ENCODE assay signal across 22 cellular contexts in the genomic region with DNA sequence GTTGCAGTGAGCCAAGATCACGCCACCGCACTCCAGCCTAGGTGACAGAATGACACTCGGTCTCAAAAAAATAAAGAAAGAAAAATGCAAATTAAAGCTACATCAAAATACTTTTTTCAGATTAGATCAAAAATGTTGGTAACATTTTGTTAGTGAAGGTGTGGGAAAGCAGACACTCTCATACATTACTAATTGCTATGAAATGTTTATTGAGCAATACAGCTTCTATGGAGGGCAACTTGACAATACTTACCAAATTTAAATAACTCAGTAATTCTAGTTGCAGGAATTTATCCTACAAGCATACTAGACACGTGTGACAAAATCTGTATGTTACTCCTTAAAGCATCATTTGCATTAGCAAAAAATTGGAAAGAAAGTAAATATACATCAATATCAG. TPM values are rescaled to one million over a fixed set of nuclear protein-coding genes. Genes with fewer than 3 reads are reported as not detected.
DNase-seq lines count a peak whose midpoint lies in the region; ATAC-seq and TF ChIP-seq lines count a peak whose summit lies in the region.
"Had no signal": no experiment of that assay in that cellular context is flagged by ENCODE, and none has a peak within 500 bp of the region (broad histone marks: within the 10 kb centered on the region; RNA-seq: fewer than 3 reads in every experiment).

No MANE protein-coding gene starts in this region.

- intact Hi-C loops in right cardiac atrium (cut with DNase I) (no loop called here), natural killer cell (cut with micrococcal nuclease) (no loop called here)

- H3K9me3 Mint-ChIP-seq in natural killer cell, result no peaks in the 10 kb centered on the region
- H3K9me3 Mint-ChIP-seq: GM23338, H9, HFFc6 had no signal

- H3K36me3 ChIP-seq in GM23248 (ENCODE audit: low read depth), result peaks cover 24% of the 10 kb centered on the region

- H4K20me1 ChIP-seq in GM23248 (ENCODE audit: insufficient read depth), result peaks cover 6% of the 10 kb centered on the region; the same call in 1 of the 2 replicates

- in situ Hi-C loops in GM23248 (cut with MboI), result no loop called here

- TF ChIP-seq CTCF in AG10803 (conservative IDR thresholded peaks at IDR 0.05; ENCODE audit: low read length) (no peak), fibroblast of mammary gland (conservative IDR thresholded peaks at IDR 0.05; ENCODE audit: control insufficient read depth, insufficient read depth, low read depth, low read length) (no peak), natural killer cell (IDR thresholded peaks at IDR 0.05) (no peak)

- no peak overlapping the region for H2AFZ ChIP-seq in GM23248
- H2AFZ ChIP-seq: GM23338 had no signal

- H3K27ac Mint-ChIP-seq in natural killer cell, result no peak overlapping the region
- H3K27ac Mint-ChIP-seq: GM23338, H9, HFFc6 had no signal

- H3K4me3 Mint-ChIP-seq in natural killer cell, result no peak overlapping the region
- H3K4me3 Mint-ChIP-seq: GM23338, H9, HFFc6 had no signal

- DNase-seq in AG10803 (ENCODE audit: low read depth) (peak; percentile 18), GM23248 (peak; percentile 30), amniotic epithelial cell (ENCODE audit: low read depth) (peak; percentile 12), fibroblast of mammary gland (ENCODE audit: low read depth) (peak; percentile 0), right cardiac atrium (no peak), natural killer cell (no peak)
- DNase-seq: CD4-positive, CD25-positive, alpha-beta regulatory T cell; DMS153; H9; HFFc6; Kasumi-1; MM.1S; NCI-H2029; NCI-H446 treated with DMSO at 0.1 percent for 48 hours; NCI-H526; NCI-H82; RPMI8226; SHP77 treated with DMSO at 0.1 percent for 48 hours had no signal

- H3K4me1 Mint-ChIP-seq in natural killer cell, result peaks cover 34 to 36% of the 10 kb centered on the region in 2 donors

- H3K27me3 Mint-ChIP-seq in natural killer cell (ENCODE audit: low read depth in 2 of 2), result no peaks in the 10 kb centered on the region

- H3K4me1 ChIP-seq in GM23248 (ENCODE audit: insufficient read depth), result peaks cover 21% of the 10 kb centered on the region
- no peaks in the 10 kb centered on the region for H3K4me1 ChIP-seq in right cardiac atrium (ENCODE audit: control insufficient read depth, insufficient read depth, low read length)

- no peaks in the 10 kb centered on the region for H3K36me3 Mint-ChIP-seq in natural killer cell

- H3K9me3 ChIP-seq in GM23248 (ENCODE audit: low read depth), result no peaks in the 10 kb centered on the region
- no peaks in the 10 kb centered on the region for H3K9me3 ChIP-seq in right cardiac atrium (ENCODE audit: control insufficient read depth, low read length)
- H3K9me3 ChIP-seq: BLaER1 had no signal

- H3K27me3 ChIP-seq in GM23248 (replicated peaks; ENCODE audit: insufficient read depth) (no peaks in the 10 kb centered on the region), right cardiac atrium (ENCODE audit: control insufficient read depth, insufficient read depth) (no peaks in the 10 kb centered on the region)
- H3K27me3 ChIP-seq: BLaER1 had no signal

- H3K9ac ChIP-seq in GM23248, result no peak overlapping the region
- H3K9ac ChIP-seq: BLaER1 had no signal

- 95% methylated on average over 4 of the region's 4 CpGs for WGBS in GM23248 (ENCODE audit: low coverage in 1 of 2, low lambda C conversion rate in 2 of 2, missing lambda C conversion rate in 2 of 2), 2 experiments
- 87% methylated on average over 4 of the region's 4 CpGs for WGBS in right cardiac atrium

- no peak overlapping the region for H3K27ac ChIP-seq in GM23248
- H3K27ac ChIP-seq in right cardiac atrium (ENCODE audit: low read length), result no peak overlapping the region
- H3K27ac ChIP-seq: BLaER1 had no signal

- ATAC-seq in right cardiac atrium (no peak), HG03039 (IDR thresholded peaks at IDR 0.05; ENCODE audit: unreplicated experiment) (no peak), natural killer cell (no peak)
- ATAC-seq: GM23338, K562 had no signal

- peaks cover 91% of the 10 kb centered on the region for H3K79me2 ChIP-seq in GM23248 (ENCODE audit: insufficient read depth)

- H3K9me2 ChIP-seq in GM23248 (ENCODE audit: insufficient read depth), result no peaks in the 10 kb centered on the region

- H3F3A ChIP-seq in GM23248 (ENCODE audit: insufficient read depth), result peaks cover 4% of the 10 kb centered on the region; the same call in 1 of the 2 replicates

- H3K4me2 ChIP-seq in GM23248 (ENCODE audit: unreplicated experiment), result peak overlapping the region; percentile 30
- H3K4me2 ChIP-seq: BLaER1, GM23338 had no signal

- H3K4me3 ChIP-seq in AG10803 (ENCODE audit: low read length), result no peak overlapping the region
- H3K4me3 ChIP-seq in GM23248, result no peak overlapping the region
- no peak overlapping the region for H3K4me3 ChIP-seq in fibroblast of mammary gland (ENCODE audit: control insufficient read depth, low read depth, low read length)
- no peak overlapping the region for H3K4me3 ChIP-seq in right cardiac atrium (ENCODE audit: low read length)
- H3K4me3 ChIP-seq: BLaER1, GM23338, K562 had no signal

RNA-seq across cellular contexts. Expression of gene TRIM23, which starts 4.1 kb away (rescaled TPM):
- total RNA-seq in GM23248 (2014; rRNA removed; shearing (Covaris generic)), result 17.8 and 19.1 TPM in 2 replicates
- polyA plus RNA-seq in GM23248 (2016; fragmentation: Nextera tagmentation; extraction: Ambion mirVana) (2.7 and 2.9 TPM in 2 replicates), right cardiac atrium (6.5 TPM)
- total RNA-seq in right cardiac atrium (10 to 100 TPM; 14.0 to 19.1 (median 18.5) TPM), natural killer cell (10 to 100 TPM; 13.4 to 23.3 (median 18.8) TPM)

RNA-seq across cellular contexts. Expression of gene SHLD3, which starts 4.8 kb away (rescaled TPM):
- total RNA-seq in GM23248 (2014; rRNA removed; shearing (Covaris generic)), result 1.2 and 1.5 TPM in 2 replicates
- 2.3 and 2.6 TPM in 2 replicates for polyA plus RNA-seq in GM23248 (2016; fragmentation: Nextera tagmentation; extraction: Ambion mirVana)
- 1 to 10 TPM; 1.5 to 2.4 (median 2.1) TPM for total RNA-seq in right cardiac atrium
- polyA plus RNA-seq in right cardiac atrium, result 2.6 TPM
- 10 to 100 TPM; 11.0 to 16.7 (median 12.7) TPM for total RNA-seq in natural killer cell

RNA-seq across cellular contexts. Expression of gene TRAPPC13, which starts 4.8 kb away (rescaled TPM):
- total RNA-seq in GM23248 (2014; rRNA removed; shearing (Covaris generic)), result 19.5 and 24.4 TPM in 2 replicates
- polyA plus RNA-seq in GM23248 (2016; fragmentation: Nextera tagmentation; extraction: Ambion mirVana) (20.1 and 21.1 TPM in 2 replicates), right cardiac atrium (14.6 TPM)
- total RNA-seq in right cardiac atrium (10 to 100 TPM; 20.8 to 23.9 (median 21.8) TPM), natural killer cell (10 to 100 TPM; 20.9 to 27.5 (median 25.6) TPM)

RNA-seq across cellular contexts. Expression of gene PPWD1, which starts 56.9 kb away (rescaled TPM):
- 24.7 and 56.8 TPM in 2 replicates for total RNA-seq in GM23248 (2014; rRNA removed; shearing (Covaris generic))
- polyA plus RNA-seq in GM23248 (2016; fragmentation: Nextera tagmentation; extraction: Ambion mirVana), result 22.5 and 23.9 TPM in 2 replicates
- total RNA-seq in right cardiac atrium, result 10 to 100 TPM; 19.8 to 23.1 (median 20.9) TPM
- polyA plus RNA-seq in right cardiac atrium, result 14.5 TPM
- total RNA-seq in natural killer cell, result 10 to 100 TPM; 77.0 to 91.3 (median 85.6) TPM

RNA-seq across cellular contexts. Expression of gene CENPK, which starts 57.1 kb away (rescaled TPM):
- total RNA-seq in GM23248 (2014; rRNA removed; shearing (Covaris generic)), result 17.2 and 22.4 TPM in 2 replicates
- 22.1 and 23.9 TPM in 2 replicates for polyA plus RNA-seq in GM23248 (2016; fragmentation: Nextera tagmentation; extraction: Ambion mirVana)
- 1 to 10 TPM in 1 of 4 donors, under 1 TPM in 3; 0.28 to 1.1 (median 0.87) TPM for total RNA-seq in right cardiac atrium
- 0.34 TPM for polyA plus RNA-seq in right cardiac atrium
- total RNA-seq in natural killer cell, result 10 to 100 TPM; 22.0 to 32.0 (median 26.1) TPM

Comparison
In these comparisons a context has a peak if more than half of its experiments do, and no peak if none do; other contexts are left out.
1. DNase-seq: peak in AG10803 (single experiment), GM23248 (single experiment), amniotic epithelial cell (single experiment) and fibroblast of mammary gland (single experiment); none in right cardiac atrium (0 of 3) and natural killer cell (single experiment).